Comparison of ENCODE assay signal across 17 cellular contexts in genomic region chr11:108963118-108963517, GRCh38.
A peak's percentile ranks its signal among the peaks of the same experiment; 100 is the strongest.
DNase-seq lines count a peak whose midpoint lies in the region; ATAC-seq and TF ChIP-seq lines count a peak whose summit lies in the region.
"Had no signal": no experiment of that assay in that cellular context is flagged by ENCODE, and none has a peak within 500 bp of the region (broad histone marks: within the 10 kb centered on the region; RNA-seq: fewer than 3 reads in every experiment).

No MANE protein-coding gene starts in this region.

- no peak overlapping the region for H3K4me3 ChIP-seq in choroid plexus epithelial cell (ENCODE audit: low read depth, low read length)
- H3K4me3 ChIP-seq: GM23338 had no signal

- no peak for ATAC-seq in GM18505 (IDR thresholded peaks at IDR 0.05; ENCODE audit: unreplicated experiment)
- ATAC-seq: GM23338, HCT116 had no signal

- peak; percentile 55 for DNase-seq in GM04504 (ENCODE audit: low read depth)
- DNase-seq in NCI-H526 treated with DMSO at 0.1 percent for 48 hours (lab: John Stamatoyannopoulos, UW): peak; percentile 61
- peak; percentile 44 for DNase-seq in choroid plexus epithelial cell (ENCODE audit: low read depth)
- DNase-seq in HEK293T (ENCODE audit: extremely low spot score): no peak
- no peak for DNase-seq in epidermal melanocyte (ENCODE audit: insufficient read length, low spot score)
- DNase-seq: C1 segment of cervical spinal cord; Calu3; CD4-positive, alpha-beta memory T cell; COR-L47; DMS53; DND-41; EL; GDM1; H9 had no signal

- no peak for TF ChIP-seq POLR2A in GM18505 (IDR thresholded peaks at IDR 0.05; ENCODE audit: borderline replicate concordance, extremely low read depth, insufficient read depth, insufficient read length)

- CTCF ChIA-PET in HEK293T (lab: Yijun Ruan, JAX): no interaction called here

- POLR2A ChIA-PET in HEK293T (lab: Yijun Ruan, JAX): no interaction called here

- no peak for TF ChIP-seq CTCF in choroid plexus epithelial cell (conservative IDR thresholded peaks at IDR 0.05; ENCODE audit: low read depth, low read length)

TF ChIP-seq in HEK293T, 16 proteins besides CTCF, POLR2A, EP300 and RAD21:
- no peak for TF ChIP-seq ELF4 (IDR thresholded peaks at IDR 0.05)
- no peak for TF ChIP-seq CTBP1 (IDR thresholded peaks at IDR 0.05; ENCODE audit: borderline replicate concordance)
- TF ChIP-seq LEF1 (IDR thresholded peaks at IDR 0.05; ENCODE audit: borderline replicate concordance): no peak
- TF ChIP-seq ZNF384 (IDR thresholded peaks at IDR 0.05): no peak
- TF ChIP-seq SUZ12 (IDR thresholded peaks at IDR 0.05): no peak
- TF ChIP-seq SP1 (IDR thresholded peaks at IDR 0.05): no peak
- no peak for TF ChIP-seq BHLHE40 (IDR thresholded peaks at IDR 0.05; ENCODE audit: borderline replicate concordance)
- no peak for TF ChIP-seq NFRKB (IDR thresholded peaks at IDR 0.05)
- no peak for TF ChIP-seq FOXA1 (IDR thresholded peaks at IDR 0.05)
- no peak for TF ChIP-seq FOXK2 (IDR thresholded peaks at IDR 0.05)
TF ChIP-seq in HEK293T: peak in this region for 0.

Comparison
In these comparisons a context has a peak if more than half of its experiments do, and no peak if none do; other contexts are left out.
1. DNase-seq: peak in GM04504 (single experiment), NCI-H526 treated with DMSO at 0.1 percent for 48 hours (single experiment) and choroid plexus epithelial cell (single experiment); none in HEK293T (single experiment) and epidermal melanocyte (single experiment).